ENCODE assay signal across 6 cellular contexts in the genomic region with DNA sequence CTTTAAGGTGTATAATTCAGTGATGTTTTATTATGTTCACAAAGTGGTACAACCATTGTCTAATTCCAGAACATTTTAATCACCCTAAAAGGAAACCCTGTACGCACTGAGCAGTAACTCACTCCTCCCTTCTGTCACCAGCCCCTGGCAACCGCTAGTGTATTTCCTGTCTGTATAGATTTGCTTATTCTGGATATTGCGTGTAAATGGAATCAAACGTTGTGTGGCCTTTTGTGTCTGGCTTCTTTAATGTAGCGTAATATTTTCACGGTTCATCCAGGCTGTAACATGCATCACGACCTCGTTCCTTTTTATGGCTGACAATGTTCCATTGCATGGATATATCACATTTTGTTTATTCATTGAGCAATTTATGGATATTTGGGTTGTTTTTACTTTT.
"Had no signal": no experiment of that assay in that cellular context is flagged by ENCODE, and none has a peak within 500 bp of the region (broad histone marks: within the 10 kb centered on the region; RNA-seq: fewer than 3 reads in every experiment).

No MANE protein-coding gene starts in this region.

- FAIRE-seq: G401.6, GM12878, GM12891, GM18507 had no signal

- H3K4me3 ChIP-seq: GM12878 had no signal

- DNase-seq: GDM1, GF-D8 had no signal
